In the genomic region with DNA sequence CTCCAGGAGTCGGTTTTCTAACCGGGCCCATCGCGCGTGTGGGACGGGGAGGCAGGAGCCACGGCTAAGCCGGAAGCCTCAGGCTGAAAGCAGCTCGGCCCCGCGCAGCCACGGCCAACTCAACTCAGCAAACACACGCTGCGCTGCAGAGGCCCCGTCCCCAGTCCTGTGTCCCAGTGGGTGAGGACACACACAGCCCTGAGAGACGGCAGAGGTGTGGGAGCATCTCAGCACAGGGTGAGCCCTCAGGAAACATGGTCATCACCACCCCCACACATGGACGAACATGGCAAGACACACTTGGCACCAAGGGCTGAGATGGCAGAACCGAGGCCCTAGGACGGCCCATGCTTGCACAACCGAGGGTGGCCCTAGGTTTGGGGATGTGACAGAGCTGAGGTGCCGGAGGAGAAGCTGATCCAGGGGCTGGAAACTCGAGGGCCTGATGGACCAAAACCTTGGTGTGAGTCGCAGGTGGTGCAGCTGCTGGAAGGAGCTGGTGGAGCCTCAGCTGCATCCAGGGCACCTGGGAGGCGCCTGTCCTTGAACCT, we compare ENCODE assay signal across 21 cellular contexts. TPM values are rescaled to one million over a fixed set of nuclear protein-coding genes. Genes with fewer than 3 reads are reported as not detected.
DNase-seq lines count a peak whose midpoint lies in the region; ATAC-seq, FAIRE-seq and TF ChIP-seq lines count a peak whose summit lies in the region.
"Had no signal": no experiment of that assay in that cellular context is flagged by ENCODE, and none has a peak within 500 bp of the region (broad histone marks: within the 10 kb centered on the region; RNA-seq: fewer than 3 reads in every experiment).

No MANE protein-coding gene starts in this region.

- POLR2A ChIA-PET in H1 (lab: Charles Lee; ENCODE audit: partially characterized antibody): interaction anchor here (0.7 kb wide), 1 partner anchor 24 kb away, joined by 3 read pairs; no protein-coding TSS in a partner anchor

- no peak overlapping the region for H2BK12ac ChIP-seq in H1 (ENCODE audit: low read depth, low read length)

- H3K9ac ChIP-seq in H1 (replicated peaks in 1 of 4; ENCODE audit: extremely low read depth in 1 of 4, low read depth in 3 of 4, low read length in 3 of 4): no peak overlapping the region

- TF ChIP-seq RAD21 in H1 (IDR thresholded peaks at IDR 0.05 in 1 of 2, conservative IDR thresholded peaks at IDR 0.05 in 1 of 2; ENCODE audit: low read depth in 2 of 2, low read length in 2 of 2): no peak

- H4K91ac ChIP-seq in H1 (replicated peaks; ENCODE audit: insufficient read length, low read length): no peak overlapping the region

- no peak overlapping the region for H3K4ac ChIP-seq in H1 (replicated peaks; ENCODE audit: insufficient read length, low read depth, low read length)

- no peaks in the 10 kb centered on the region for H3K27me3 Mint-ChIP-seq in natural killer cell treated with Interleukin-12 subunit alpha and Interleukin-12 subunit beta and Interleukin-15 and Interleukin-18, amount 100 ng/mL, for 72 hours
- no peaks in the 10 kb centered on the region for H3K27me3 Mint-ChIP-seq in natural killer cell (ENCODE audit: low read depth in 2 of 2)
- H3K27me3 Mint-ChIP-seq: B cell had no signal

- H3K9me3 Mint-ChIP-seq in natural killer cell treated with Interleukin-12 subunit alpha and Interleukin-12 subunit beta and Interleukin-15 and Interleukin-18, amount 100 ng/mL, for 72 hours: no peaks in the 10 kb centered on the region
- no peaks in the 10 kb centered on the region for H3K9me3 Mint-ChIP-seq in natural killer cell
- H3K9me3 Mint-ChIP-seq: CD8-positive, alpha-beta T cell; GM23338; HFFc6 had no signal

- peak; percentile 41 for DNase-seq in natural killer cell treated with Interleukin-12 subunit alpha and Interleukin-12 subunit beta and Interleukin-15 and Interleukin-18, amount 100 ng/mL, for 72 hours (ENCODE audit: low spot score)
- DNase-seq in natural killer cell (no peak), H1 (ENCODE audit: low read depth in 1 of 2, low spot score in 2 of 2) (no peak), mucosa of descending colon (peak in 2 of 3 donors; percentile 18 to 48)
- DNase-seq in activated CD8-positive, alpha-beta memory T cell treated with anti-CD3 and anti-CD28 coated beads, Interleukin-2, amount 50 U/mL, for 48 hours: no peak
- no peak for DNase-seq in activated CD4-positive, alpha-beta T cell treated with anti-CD3 and anti-CD28 coated beads for 1 hour
- DNase-seq: ACHN; CD8-positive, alpha-beta T cell; DND-41; GDM1; HFFc6; KG1; NCI-H1092; NCI-H1694 treated with DMSO at 0.1 percent for 48 hours; NCI-H446; SHP77 treated with DMSO at 0.1 percent for 48 hours had no signal

- no peak overlapping the region for H3K27ac ChIP-seq in H1 (ENCODE audit: low read depth, low read length)
- H3K27ac ChIP-seq: HL-60 had no signal

- no peaks in the 10 kb centered on the region for H3K23me2 ChIP-seq in H1 (ENCODE audit: low read depth, low read length)

- H4K8ac ChIP-seq in H1 (ENCODE audit: extremely low read depth, insufficient read depth, low read length): peak overlapping the region; percentile 80; the same call in 1 of the 2 replicates

- H3K4me3 ChIP-seq in H1 (ENCODE audit: extremely low read depth in 1 of 4, insufficient read depth in 2 of 4, low read depth in 3 of 4, low read length in 4 of 4) (no peak overlapping the region), mucosa of descending colon (no peak overlapping the region)
- H3K4me3 ChIP-seq: GM23338 had no signal

- no peak overlapping the region for H2BK120ac ChIP-seq in H1 (replicated peaks; ENCODE audit: low read depth, low read length)

- no peak overlapping the region for H3K27ac Mint-ChIP-seq in natural killer cell treated with Interleukin-12 subunit alpha and Interleukin-12 subunit beta and Interleukin-15 and Interleukin-18, amount 100 ng/mL, for 72 hours
- H3K27ac Mint-ChIP-seq in natural killer cell: peak overlapping the region in 1 of 2 donors; percentile 45
- H3K27ac Mint-ChIP-seq: B cell; CD8-positive, alpha-beta T cell; GM23338; HFFc6 had no signal

- H3K4me3 Mint-ChIP-seq in natural killer cell treated with Interleukin-12 subunit alpha and Interleukin-12 subunit beta and Interleukin-15 and Interleukin-18, amount 100 ng/mL, for 72 hours: no peak overlapping the region
- no peak overlapping the region for H3K4me3 Mint-ChIP-seq in natural killer cell
- H3K4me3 Mint-ChIP-seq: B cell; CD8-positive, alpha-beta T cell; GM23338; HFFc6 had no signal

- no peak overlapping the region for H4K5ac ChIP-seq in H1 (ENCODE audit: insufficient read length, low read depth, low read length)

- no peak for FAIRE-seq in H1 (lab: Jason Lieb, UNC)
- FAIRE-seq: GM12892 had no signal

- no peak overlapping the region for H3K23ac ChIP-seq in H1 (ENCODE audit: insufficient read length)

- H3K4me1 ChIP-seq in H1 (replicated peaks in 1 of 4; ENCODE audit: control insufficient read depth in 3 of 4, insufficient read depth in 4 of 4, low read length in 3 of 4): no peaks in the 10 kb centered on the region; a peak in 1 of 7 replicates
- no peaks in the 10 kb centered on the region for H3K4me1 ChIP-seq in mucosa of descending colon (ENCODE audit: low read depth)

- no peaks in the 10 kb centered on the region for H3K27me3 ChIP-seq in H1 (replicated peaks in 1 of 4; ENCODE audit: control insufficient read depth in 3 of 4, extremely low read depth in 1 of 4, insufficient read depth in 3 of 4, low read length in 3 of 4)

- H2BK15ac ChIP-seq in H1 (ENCODE audit: low read length): no peak overlapping the region; the same call in 1 of the 2 replicates

- no peaks in the 10 kb centered on the region for H3K79me2 ChIP-seq in H1 (ENCODE audit: control insufficient read depth in 1 of 2, insufficient read depth in 2 of 2, low read length in 2 of 2)

- 89% methylated on average over 24 of the region's 24 CpGs; no CpG with 5 or more reads in 1 of the 2 experiments for WGBS in H1 (ENCODE audit: extremely low coverage in 1 of 2, insufficient coverage in 1 of 2, insufficient read length in 1 of 2, insufficient replicate concordance in 2 of 2, low coverage in 1 of 2, low lambda C conversion rate in 2 of 2, missing lambda C conversion rate in 1 of 2), 2 experiments

- H2BK5ac ChIP-seq in H1 (ENCODE audit: low read depth, low read length): peak overlapping the region; percentile 13; the same call in 1 of the 2 replicates

- no peaks in the 10 kb centered on the region for H3K79me1 ChIP-seq in H1 (ENCODE audit: low read depth, low read length)

- H4K20me1 ChIP-seq in H1 (replicated peaks in 1 of 2; ENCODE audit: control insufficient read depth in 1 of 2, insufficient read depth in 2 of 2, low read length in 2 of 2): peaks cover 0 to 8% of the 10 kb centered on the region in 2 experiments

- no peak overlapping the region for H3K14ac ChIP-seq in H1 (ENCODE audit: insufficient read length)

- CTCF ChIA-PET in H1 (lab: Charles Lee; ENCODE audit: partially characterized antibody): interaction anchor here (1.0 to 1.7 kb wide), 4 partner anchors 14 to 278 kb away, joined by 3 to 8 read pairs (median 4); no protein-coding TSS in a partner anchor

- no peaks in the 10 kb centered on the region for H3K36me3 Mint-ChIP-seq in natural killer cell treated with Interleukin-12 subunit alpha and Interleukin-12 subunit beta and Interleukin-15 and Interleukin-18, amount 100 ng/mL, for 72 hours
- H3K36me3 Mint-ChIP-seq in natural killer cell: no peaks in the 10 kb centered on the region

- ATAC-seq in natural killer cell treated with Interleukin-12 subunit alpha and Interleukin-12 subunit beta and Interleukin-15 and Interleukin-18, amount 100 ng/mL, for 72 hours: peak in 1 of 2 donors; percentile 29
- ATAC-seq in natural killer cell: no peak
- peak; percentile 15 for ATAC-seq in mucosa of descending colon
- ATAC-seq in HG03565 (IDR thresholded peaks at IDR 0.05; ENCODE audit: unreplicated experiment): no peak
- ATAC-seq: CD8-positive, alpha-beta T cell had no signal

- H3K9me3 ChIP-seq in H1 (ENCODE audit: insufficient read depth in 2 of 2, low read depth in 1 of 2, low read length in 1 of 2) (no peaks in the 10 kb centered on the region), mucosa of descending colon (no peaks in the 10 kb centered on the region)

- TF ChIP-seq CTCF in natural killer cell (IDR thresholded peaks at IDR 0.05) (no peak), H1 (IDR thresholded peaks at IDR 0.05; ENCODE audit: control extremely low read depth in 1 of 3, insufficient read depth in 1 of 3, low read depth in 1 of 3, low read length in 3 of 3) (no peak), mucosa of descending colon (IDR thresholded peaks at IDR 0.05) (no peak)

- no peak overlapping the region for H2AFZ ChIP-seq in H1 (ENCODE audit: low read length)
- H2AFZ ChIP-seq: GM23338 had no signal

- no peak overlapping the region for H2BK20ac ChIP-seq in H1 (ENCODE audit: low read length)

- no peak for TF ChIP-seq POLR2A in H1 (IDR thresholded peaks at IDR 0.05; ENCODE audit: control extremely low read depth in 1 of 2, low read depth in 2 of 2, low read length in 2 of 2)

- no peak overlapping the region for H2AK5ac ChIP-seq in H1 (ENCODE audit: low read depth, low read length)

- H3K4me2 ChIP-seq in H1 (ENCODE audit: insufficient read depth in 1 of 2, low read depth in 2 of 2, low read length in 2 of 2): no peak overlapping the region
- H3K4me2 ChIP-seq: GM23338 had no signal

- no peak overlapping the region for H3K18ac ChIP-seq in H1 (ENCODE audit: extremely low read depth, low read length)

- H3K4me1 Mint-ChIP-seq in natural killer cell treated with Interleukin-12 subunit alpha and Interleukin-12 subunit beta and Interleukin-15 and Interleukin-18, amount 100 ng/mL, for 72 hours (ENCODE audit: low read depth in 2 of 2): peaks cover 10 to 12% of the 10 kb centered on the region in 2 donors
- H3K4me1 Mint-ChIP-seq in natural killer cell: peaks cover 6 to 13% of the 10 kb centered on the region in 2 donors
- H3K4me1 Mint-ChIP-seq: B cell, GM23338 had no signal

- intact Hi-C loops in natural killer cell (cut with micrococcal nuclease): no loop called here
- intact Hi-C loops in mucosa of descending colon (cut with DNase I, micrococcal nuclease): no loop called here

- no peak for TF ChIP-seq EP300 in H1 (IDR thresholded peaks at IDR 0.05; ENCODE audit: borderline replicate concordance in 1 of 2, low read depth in 2 of 2, low read length in 2 of 2)

- H3K36me3 ChIP-seq in H1 (ENCODE audit: control insufficient read depth in 2 of 4, insufficient read depth in 4 of 4, low read length in 3 of 4): peaks cover 0 to 2% (median 0%) of the 10 kb centered on the region in 4 experiments; a peak in 1 of 8 replicates
- H3K36me3 ChIP-seq in mucosa of descending colon (ENCODE audit: low read depth): no peaks in the 10 kb centered on the region

- no peak overlapping the region for H3K56ac ChIP-seq in H1 (replicated peaks; ENCODE audit: insufficient read length, low read depth, low read length)

RNA-seq across cellular contexts. Expression of a gene that starts 29.0 kb away (rescaled TPM):
- 1 to 10 TPM in 1 of 2 donors, under 1 TPM in 1; 0.64 to 1.4 TPM for total RNA-seq in natural killer cell treated with Interleukin-12 subunit alpha and Interleukin-12 subunit beta and Interleukin-15 and Interleukin-18, amount 100 ng/mL, for 72 hours
- total RNA-seq in natural killer cell: 10 to 100 TPM; 21.1 to 23.9 (median 23.5) TPM
- 0.21 and 0.28 TPM in 2 replicates for total RNA-seq in H1 (2021; fragmentation: NEBNext Ultra II Directional; extraction: Animal tissue kit (Norgen Biotek cat#: 25700))
- 0.23 and 0.60 TPM in 2 replicates for polyA plus RNA-seq in H1 (2011; rRNA removed)
- 0.21 TPM for polyA plus RNA-seq in H1 (2011; cell fraction: cytosol; rRNA removed)
- 1.2 TPM for polyA plus RNA-seq in H1 (2011; cell fraction: nucleus; rRNA removed)
- polyA plus RNA-seq in H1 (2012, experiment 1 of 2): 0.09 to 0.21 TPM (median 0.11 TPM) in 3 of 4 replicates, not detected in the other
- 0.04 TPM for polyA plus RNA-seq in H1 (2012, experiment 2 of 2)
- polyA plus RNA-seq in H1 (2013, experiment 1 of 2): 0.06 TPM
- polyA plus RNA-seq in H1 (2013, experiment 2 of 2): 0.04 TPM
- 0.46 and 0.69 TPM in 2 replicates for polyA minus RNA-seq in H1 (2011; rRNA and poly(A)+ RNA removed)
- polyA minus RNA-seq in H1 (2011; cell fraction: cytosol; rRNA and poly(A)+ RNA removed): 0.29 TPM
- polyA minus RNA-seq in H1 (2011; cell fraction: nucleus; rRNA and poly(A)+ RNA removed): 0.80 TPM
- 1 to 10 TPM; 1.3 to 1.8 (median 1.6) TPM for total RNA-seq in mucosa of descending colon

Comparison
In these comparisons a context has a peak if more than half of its experiments do, and no peak if none do; other contexts are left out.
1. DNase-seq: peak in natural killer cell treated with Interleukin-12 subunit alpha and Interleukin-12 subunit beta and Interleukin-15 and Interleukin-18, amount 100 ng/mL, for 72 hours (single experiment) and mucosa of descending colon (2 of 3); none in natural killer cell (single experiment), H1 (0 of 2), activated CD8-positive, alpha-beta memory T cell treated with anti-CD3 and anti-CD28 coated beads, Interleukin-2, amount 50 U/mL, for 48 hours (single experiment) and activated CD4-positive, alpha-beta T cell treated with anti-CD3 and anti-CD28 coated beads for 1 hour (single experiment).
2. RNA of a gene that starts 29.0 kb away (total RNA-seq): 21.1 to 23.9 TPM in natural killer cell; 1.3 to 1.8 TPM in mucosa of descending colon, 0.64 to 1.4 TPM in natural killer cell treated with Interleukin-12 subunit alpha and Interleukin-12 subunit beta and Interleukin-15 and Interleukin-18, amount 100 ng/mL, for 72 hours and 0.21 to 0.28 TPM in H1; every median in the first group is over 4 times any median in the second.